Comparison of ENCODE assay signal across 9 cellular contexts in genomic region chr3:52217409-52217805, GRCh38. TPM values are rescaled to one million over a fixed set of nuclear protein-coding genes. Genes with fewer than 3 reads are reported as not detected.
DNase-seq lines count a peak whose midpoint lies in the region; ATAC-seq and TF ChIP-seq lines count a peak whose summit lies in the region.
"Had no signal": no experiment of that assay in that cellular context is flagged by ENCODE, and none has a peak within 500 bp of the region (broad histone marks: within the 10 kb centered on the region; RNA-seq: fewer than 3 reads in every experiment).

No MANE protein-coding gene starts in this region.

- peak; percentile 28 for DNase-seq in Daoy (ENCODE audit: low read depth)
- no peak for DNase-seq in T-cell
- DNase-seq in esophagus muscularis mucosa (ENCODE audit: extremely low spot score): no peak
- no peak for DNase-seq in gastrocnemius medialis
- no peak for DNase-seq in NCI-H526 (lab: John Stamatoyannopoulos, UW)
- no peak for DNase-seq in cortex of kidney (lab: John Stamatoyannopoulos, UW)
- DNase-seq in stimulated activated CD4-positive, alpha-beta T cell treated with anti-CD3 and anti-CD28 coated beads, Interleukin-2, amount 100 ng/mL, for 24 hours: no peak
- DNase-seq: NCI-H774 had no signal

- H3K27ac ChIP-seq in esophagus muscularis mucosa (replicated peaks in 1 of 4): peak overlapping the region; percentile 28 to 60 (median 50)
- peak overlapping the region; percentile 47 to 80 (median 66) for H3K27ac ChIP-seq in gastrocnemius medialis

- in situ Hi-C loops in gastrocnemius medialis (cut with MboI; ENCODE audit: low sequenced_read_pairs in 4 of 4): loop anchor here in 2 of 4 donors (5.0 kb wide), 1 partner anchor 125 kb away; no protein-coding TSS in a partner anchor

- TF ChIP-seq CTCF in esophagus muscularis mucosa (IDR thresholded peaks at IDR 0.05) (no peak), gastrocnemius medialis (IDR thresholded peaks at IDR 0.05 in 4 of 5, conservative IDR thresholded peaks at IDR 0.05 in 1 of 5) (no peak)

- H3K9me3 Mint-ChIP-seq in T-cell: no peaks in the 10 kb centered on the region

- intact Hi-C loops in esophagus muscularis mucosa (cut with DNase I): no loop called here
- intact Hi-C loops in gastrocnemius medialis (cut with DNase I; ENCODE audit: low total_unique reads): no loop called here

- ATAC-seq in T-cell (replicated peaks in 1 of 4): peak; percentile 5 to 8 (median 6)
- ATAC-seq in gastrocnemius medialis: no peak
- ATAC-seq in GM21381 (IDR thresholded peaks at IDR 0.05; ENCODE audit: unreplicated experiment): no peak

- H3K9me3 ChIP-seq in esophagus muscularis mucosa: no peaks in the 10 kb centered on the region
- H3K9me3 ChIP-seq in gastrocnemius medialis: no peaks in the 10 kb centered on the region

- POLR2A ChIA-PET in T-cell (lab: Charles Lee): no interaction called here

- no peaks in the 10 kb centered on the region for H3K27me3 Mint-ChIP-seq in T-cell

- H3K4me3 Mint-ChIP-seq in T-cell: peak overlapping the region; percentile 62 to 64 (median 63)

- H3K27me3 ChIP-seq in esophagus muscularis mucosa (no peaks in the 10 kb centered on the region), gastrocnemius medialis (no peaks in the 10 kb centered on the region)

- CTCF ChIA-PET in T-cell (lab: Charles Lee): interaction anchor here (0.6 to 1.1 kb wide), 2 partner anchors 9 to 14 kb away, joined by 3 read pairs; no protein-coding TSS in a partner anchor

- H3K36me3 Mint-ChIP-seq in T-cell: peaks cover 32% of the 10 kb centered on the region

- peaks cover 29 to 36% (median 34%) of the 10 kb centered on the region in 4 donors for H3K36me3 ChIP-seq in esophagus muscularis mucosa
- peaks cover 0 to 31% of the 10 kb centered on the region in 2 donors for H3K36me3 ChIP-seq in gastrocnemius medialis

- H3K4me1 Mint-ChIP-seq in T-cell: peaks cover 66 to 74% (median 71%) of the 10 kb centered on the region in 3 donors

- H3K4me1 ChIP-seq in esophagus muscularis mucosa: peaks cover 38 to 67% (median 64%) of the 10 kb centered on the region in 4 donors
- H3K4me1 ChIP-seq in gastrocnemius medialis: peaks cover 20 to 28% of the 10 kb centered on the region in 2 donors

- no peak for TF ChIP-seq POLR2A in esophagus muscularis mucosa (IDR thresholded peaks at IDR 0.05; ENCODE audit: low read depth)
- TF ChIP-seq POLR2A in gastrocnemius medialis (IDR thresholded peaks at IDR 0.05): no peak

- no peak for TF ChIP-seq EP300 in esophagus muscularis mucosa (IDR thresholded peaks at IDR 0.05)

- peak overlapping the region; percentile 97 to 98 for H3K27ac Mint-ChIP-seq in T-cell

- WGBS in esophagus muscularis mucosa: 87% methylated on average over 9 of the region's 10 CpGs

- no peak overlapping the region for H3K4me3 ChIP-seq in esophagus muscularis mucosa
- no peak overlapping the region for H3K4me3 ChIP-seq in gastrocnemius medialis

RNA-seq across cellular contexts. Expression of gene TLR9, which starts 8.0 kb away (rescaled TPM):
- total RNA-seq in Daoy (2014; rRNA removed; shearing (Covaris generic)): not detected in 2 replicates
- total RNA-seq in T-cell (1 to 10 TPM in 3 of 5 donors, under 1 TPM in 1, not detected in 1; 0.54 to 2.9 (median 2.1) TPM), esophagus muscularis mucosa (under 1 TPM in 3 of 4 donors, not detected in 1; 0.13 to 0.69 (median 0.17) TPM), gastrocnemius medialis (under 1 TPM in 3 of 4 donors, not detected in 1; 0.07 to 0.41 (median 0.13) TPM)

RNA-seq across cellular contexts. Expression of gene ALAS1, which starts 19.4 kb away (rescaled TPM):
- 35.5 and 50.2 TPM in 2 replicates for total RNA-seq in Daoy (2014; rRNA removed; shearing (Covaris generic))
- total RNA-seq in T-cell: 10 to 100 TPM; 12.2 to 32.7 (median 27.1) TPM
- total RNA-seq in esophagus muscularis mucosa: 10 to 100 TPM; 31.1 to 50.5 (median 38.9) TPM
- total RNA-seq in gastrocnemius medialis: 10 to 100 TPM; 61.0 to 99.8 (median 68.4) TPM

RNA-seq across cellular contexts. Expression of gene TWF2, which starts 21.6 kb away (rescaled TPM):
- total RNA-seq in Daoy (2014; rRNA removed; shearing (Covaris generic)): 103 and 109 TPM in 2 replicates
- 10 to 100 TPM; 49.8 to 99.9 (median 88.3) TPM for total RNA-seq in T-cell
- total RNA-seq in esophagus muscularis mucosa: 10 to 100 TPM; 66.4 to 89.5 (median 79.9) TPM
- total RNA-seq in gastrocnemius medialis: 100 to 1,000 TPM in 3 of 4 donors, 10 to 100 TPM in 1; 99.2 to 222 (median 168) TPM

RNA-seq across cellular contexts. Expression of gene PPM1M, which starts 28.2 kb away (rescaled TPM):
- 2.3 and 6.6 TPM in 2 replicates for total RNA-seq in Daoy (2014; rRNA removed; shearing (Covaris generic))
- 10 to 100 TPM; 63.4 to 78.1 (median 73.4) TPM for total RNA-seq in T-cell
- total RNA-seq in esophagus muscularis mucosa: 10 to 100 TPM; 24.1 to 35.7 (median 32.4) TPM
- total RNA-seq in gastrocnemius medialis: 1 to 10 TPM in 3 of 4 donors, under 1 TPM in 1; 0.97 to 5.2 (median 3.5) TPM

Comparison
In these comparisons a context has a peak if more than half of its experiments do, and no peak if none do; other contexts are left out.
1. ATAC-seq: peak in T-cell (4 of 4); none in gastrocnemius medialis (0 of 2) and GM21381 (single experiment).